11 cellular contexts compared by ENCODE assay signal in genomic region chr16:58481931-58482330, GRCh38.
"Had no signal": no experiment of that assay in that cellular context is flagged by ENCODE, and none has a peak within 500 bp of the region (broad histone marks: within the 10 kb centered on the region; RNA-seq: fewer than 3 reads in every experiment).

No MANE protein-coding gene starts in this region.

- H3K9me3 Mint-ChIP-seq: activated CD4-positive, alpha-beta T cell treated with anti-CD3 and anti-CD28 coated beads, Interleukin-2, amount 10 ng/mL, durations not matched to agents 24 days and 14 days; activated naive CD4-positive, alpha-beta T cell treated with anti-CD3 and anti-CD28 coated beads, Interleukin-2, amount 50 U/mL, for 72 hours; mesothelial cell of epicardium; neural crest cell; WTC11 had no signal

- H3K4me3 Mint-ChIP-seq: activated CD4-positive, alpha-beta T cell treated with anti-CD3 and anti-CD28 coated beads, Interleukin-2, amount 10 ng/mL, durations not matched to agents 24 days and 14 days; mesothelial cell of epicardium; neural crest cell; WTC11 had no signal

- H3K27ac ChIP-seq: breast epithelium, parathyroid adenoma, thyroid gland had no signal

- H3K4me3 ChIP-seq: breast epithelium, thyroid gland had no signal

- H3K79me2 ChIP-seq: parathyroid adenoma had no signal

- H3K36me3 Mint-ChIP-seq: activated naive CD4-positive, alpha-beta T cell treated with anti-CD3 and anti-CD28 coated beads, Interleukin-2, amount 50 U/mL, for 72 hours; mesothelial cell of epicardium; WTC11 had no signal

- H3K4me1 Mint-ChIP-seq: activated CD4-positive, alpha-beta T cell treated with anti-CD3 and anti-CD28 coated beads, Interleukin-2, amount 10 ng/mL, durations not matched to agents 24 days and 14 days; mesothelial cell of epicardium had no signal

- H3K9me3 ChIP-seq: breast epithelium, thyroid gland had no signal

- H3K4me1 ChIP-seq: breast epithelium, thyroid gland had no signal

- H3K27me3 ChIP-seq: thyroid gland had no signal

- H3K27ac Mint-ChIP-seq: activated CD4-positive, alpha-beta T cell treated with anti-CD3 and anti-CD28 coated beads, Interleukin-2, amount 10 ng/mL, durations not matched to agents 24 days and 14 days; activated naive CD4-positive, alpha-beta T cell treated with anti-CD3 and anti-CD28 coated beads, Interleukin-2, amount 50 U/mL, for 72 hours; mesothelial cell of epicardium; WTC11 had no signal

- DNase-seq: activated CD4-positive, alpha-beta T cell treated with anti-CD3 and anti-CD28 coated beads, Interleukin-2, amount 10 ng/mL, durations not matched to agents 24 days and 14 days; foreskin melanocyte; head of caudate nucleus; T-helper 1 cell; thyroid gland had no signal

- ATAC-seq: activated naive CD4-positive, alpha-beta T cell treated with anti-CD3 and anti-CD28 coated beads, Interleukin-2, amount 50 U/mL, for 72 hours; WTC11 had no signal

- H3K9ac ChIP-seq: parathyroid adenoma had no signal

- H3K36me3 ChIP-seq: breast epithelium, thyroid gland had no signal

- H2AFZ ChIP-seq: parathyroid adenoma had no signal
